1 cellular context compared by ENCODE assay signal in genomic region chr6:7169296-7169721, GRCh38.
TF ChIP-seq lines count a peak whose summit lies in the region.

No MANE protein-coding gene starts in this region.

TF ChIP-seq in GM12878, 131 proteins besides CTCF, POLR2A, EP300 and RAD21 (continued from another document):
- TF ChIP-seq TAF1 (IDR thresholded peaks at IDR 0.05; ENCODE audit: borderline replicate concordance, low read depth, low read length) (no peak), RELB (IDR thresholded peaks at IDR 0.05; ENCODE audit: low read depth) (no peak), NR2C2 (IDR thresholded peaks at IDR 0.05; ENCODE audit: borderline replicate concordance, control insufficient read depth, insufficient read length, low read depth) (no peak)
